ENCODE assay signal across 14 cellular contexts in genomic region chr14:54381821-54382220, GRCh38.
DNase-seq lines count a peak whose midpoint lies in the region; ATAC-seq lines count a peak whose summit lies in the region.
"Had no signal": no experiment of that assay in that cellular context is flagged by ENCODE, and none has a peak within 500 bp of the region (broad histone marks: within the 10 kb centered on the region; RNA-seq: fewer than 3 reads in every experiment).

No MANE protein-coding gene starts in this region.

- DNase-seq in NCI-H82 (lab: John Stamatoyannopoulos, UW) (peak; percentile 6), NCI-H82 treated with DMSO at 0.1 percent for 48 hours (lab: John Stamatoyannopoulos, UW; ENCODE audit: unreplicated experiment) (no peak), NCI-H526 treated with DMSO at 0.1 percent for 48 hours (lab: John Stamatoyannopoulos, UW) (peak; percentile 4), iPS-NIHi7 (ENCODE audit: extremely low spot score) (peak; percentile 38), germinal center (ENCODE audit: low spot score) (no peak)
- DNase-seq: AML-193; Caco-2; CD4-positive, alpha-beta T cell; HFFc6; KBM-7 had no signal

- ATAC-seq in GM21528 (IDR thresholded peaks at IDR 0.05; ENCODE audit: low FRiP score, unreplicated experiment) (no peak), GM21390 (IDR thresholded peaks at IDR 0.05; ENCODE audit: unreplicated experiment) (no peak)
- ATAC-seq: A549, HCT116 had no signal

Comparison
In these comparisons a context has a peak if more than half of its experiments do, and no peak if none do; other contexts are left out.
1. DNase-seq: peak in NCI-H82 (single experiment), NCI-H526 treated with DMSO at 0.1 percent for 48 hours (single experiment) and iPS-NIHi7 (single experiment); none in NCI-H82 treated with DMSO at 0.1 percent for 48 hours (single experiment) and germinal center (single experiment).